Comparison of ENCODE assay signal across 8 cellular contexts in the genomic region with DNA sequence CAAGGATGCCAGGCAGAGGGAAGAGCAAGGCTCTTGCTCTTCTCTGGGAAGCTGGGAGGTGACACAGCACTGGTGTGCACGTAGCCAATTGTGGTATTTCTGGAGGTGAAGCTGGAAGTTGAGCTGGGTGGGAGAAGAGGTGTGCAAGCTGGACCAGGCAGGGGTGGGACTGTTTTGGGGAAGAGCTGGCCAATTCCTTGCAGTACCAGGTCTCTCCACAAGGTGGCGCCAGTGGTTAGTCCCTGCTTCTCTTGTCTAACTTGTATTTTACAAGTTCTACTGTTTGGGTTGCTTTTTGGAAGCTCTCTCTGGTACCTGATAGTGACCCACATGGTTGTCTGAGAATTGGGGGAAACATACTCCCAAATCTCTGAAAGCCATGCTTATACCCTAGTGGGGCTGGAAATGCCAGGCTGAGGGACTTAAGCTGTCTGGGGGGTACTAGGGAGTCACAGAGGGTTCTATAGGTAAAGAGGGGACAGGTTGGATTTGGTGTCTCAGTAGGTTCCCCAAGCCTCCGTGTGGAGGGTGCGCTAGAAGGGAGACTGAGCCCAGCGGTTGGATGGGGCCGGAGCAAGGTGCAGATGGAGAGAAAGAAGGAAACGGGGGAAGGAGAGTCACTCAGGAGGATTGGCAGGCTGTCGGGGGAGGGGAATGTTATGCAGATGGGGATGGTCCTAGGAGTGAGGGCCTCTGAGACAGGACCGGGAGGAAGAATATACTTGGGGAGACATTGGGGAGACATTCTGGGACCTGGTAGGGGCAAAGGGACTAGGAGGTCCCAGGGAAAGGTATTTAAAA. TPM values are rescaled to one million over a fixed set of nuclear protein-coding genes. Genes with fewer than 3 reads are reported as not detected.
DNase-seq lines count a peak whose midpoint lies in the region; ATAC-seq and TF ChIP-seq lines count a peak whose summit lies in the region.

No MANE protein-coding gene starts in this region.

- H2AFZ ChIP-seq in SU-DHL-6 (ENCODE audit: low read depth, low read length, severe bottlenecking), result no peak overlapping the region

- CTCF ChIA-PET in HEK293 (lab: Yijun Ruan, JAX), result interaction anchor here (0.6 to 9.6 kb wide), 84 partner anchors 10 to 1919 kb away, joined by 3 to 193 read pairs (median 4); a partner anchor contains a TSS

- H3K9me3 ChIP-seq in CD4-positive, CD25-positive, alpha-beta regulatory T cell (ENCODE audit: control insufficient read depth in 2 of 2, low read length in 2 of 2), result no peaks in the 10 kb centered on the region
- H3K9me3 ChIP-seq in HEK293 (ENCODE audit: control insufficient read depth, insufficient read depth, low read depth, low read length) (no peaks in the 10 kb centered on the region), SU-DHL-6 (ENCODE audit: insufficient read depth, low read length) (no peaks in the 10 kb centered on the region)

- DNase-seq in CD4-positive, CD25-positive, alpha-beta regulatory T cell, result peak; percentile 45 to 52 (median 51)
- DNase-seq in hepatic stellate cell (ENCODE audit: low spot score), result peak; percentile 78
- peak; percentile 39 to 77 (median 49) for DNase-seq in stimulated activated CD4-positive, alpha-beta T cell treated with anti-CD3 and anti-CD28 coated beads, Interleukin-12 subunit alpha, Interleukin-12 subunit beta, amount 100 ng/mL, for 48 hours (ENCODE audit: low read depth in 2 of 3, low spot score in 1 of 3)

- H4K20me1 ChIP-seq in SU-DHL-6 (ENCODE audit: low read depth, low read length), result no peaks in the 10 kb centered on the region

- peak overlapping the region in 2 of 3 donors; percentile 26 to 67 for H3K27ac Mint-ChIP-seq in CD4-positive, CD25-positive, alpha-beta regulatory T cell

- peaks cover 0 to 42% (median 22%) of the 10 kb centered on the region in 4 donors for H3K4me1 Mint-ChIP-seq in CD4-positive, CD25-positive, alpha-beta regulatory T cell

- H3K9ac ChIP-seq in SU-DHL-6 (ENCODE audit: low read length), result no peak overlapping the region

- no peaks in the 10 kb centered on the region for H3F3A ChIP-seq in SU-DHL-6 (ENCODE audit: insufficient read depth)

- peaks cover 0 to 3% (median 0%) of the 10 kb centered on the region in 7 donors for H3K9me3 Mint-ChIP-seq in CD4-positive, CD25-positive, alpha-beta regulatory T cell

- no peak overlapping the region for H3K4me2 ChIP-seq in SU-DHL-6 (ENCODE audit: low read depth, low read length, poor library complexity, severe bottlenecking)

- H3K27me3 ChIP-seq in CD4-positive, CD25-positive, alpha-beta regulatory T cell (ENCODE audit: control insufficient read depth, insufficient read depth, low read length), result no peaks in the 10 kb centered on the region
- H3K27me3 ChIP-seq in SU-DHL-6 (ENCODE audit: low read length), result no peaks in the 10 kb centered on the region

- peak; percentile 100 for TF ChIP-seq CTCF in HEK293 (tag by site-specific recombination; IDR thresholded peaks at IDR 0.05)
- peak; percentile 91 for TF ChIP-seq CTCF in SU-DHL-6 (IDR thresholded peaks at IDR 0.05; ENCODE audit: insufficient read depth, low read length, poor library complexity, severe bottlenecking)

- peak overlapping the region in 2 of 4 donors; percentile 53 to 68 for H3K4me3 Mint-ChIP-seq in CD4-positive, CD25-positive, alpha-beta regulatory T cell

- H3K4me3 ChIP-seq in CD4-positive, CD25-positive, alpha-beta regulatory T cell (ENCODE audit: low read depth, low read length), result no peak overlapping the region
- H3K4me3 ChIP-seq in HEK293 (ENCODE audit: low read depth, low read length), result no peak overlapping the region
- no peak overlapping the region for H3K4me3 ChIP-seq in SU-DHL-6 (ENCODE audit: insufficient read depth, low read length, poor library complexity, severe bottlenecking)

- H3K79me2 ChIP-seq in SU-DHL-6 (ENCODE audit: insufficient read depth, low read length), result no peaks in the 10 kb centered on the region

- H3K9me2 ChIP-seq in SU-DHL-6 (replicated peaks; ENCODE audit: insufficient read depth, low read length), result no peaks in the 10 kb centered on the region

- no peaks in the 10 kb centered on the region for H3K36me3 ChIP-seq in CD4-positive, CD25-positive, alpha-beta regulatory T cell (ENCODE audit: control insufficient read depth, insufficient read depth, low read length)
- H3K36me3 ChIP-seq in HEK293 (ENCODE audit: control insufficient read depth in 2 of 2, insufficient read depth in 1 of 2, low read length in 2 of 2), result no peaks in the 10 kb centered on the region
- no peaks in the 10 kb centered on the region for H3K36me3 ChIP-seq in SU-DHL-6 (ENCODE audit: low read length)

- no peaks in the 10 kb centered on the region for H3K36me3 Mint-ChIP-seq in CD4-positive, CD25-positive, alpha-beta regulatory T cell

- POLR2A ChIA-PET in HEK293 (lab: Yijun Ruan, JAX), result interaction anchor here (0.5 to 2.0 kb wide), 7 partner anchors 13 to 491 kb away, joined by 3 to 13 read pairs (median 5); a partner anchor contains a TSS

- no peak for ATAC-seq in CD4-positive, CD25-positive, alpha-beta regulatory T cell (ENCODE audit: low read depth in 2 of 2)
- ATAC-seq in HG02763 (IDR thresholded peaks at IDR 0.05; ENCODE audit: unreplicated experiment), result no peak
- ATAC-seq in HG03097 (IDR thresholded peaks at IDR 0.05; ENCODE audit: low FRiP score, unreplicated experiment), result no peak

- H3K4me1 ChIP-seq in CD4-positive, CD25-positive, alpha-beta regulatory T cell (ENCODE audit: control insufficient read depth, insufficient read depth, low read length, poor library complexity, severe bottlenecking), result peaks cover 24% of the 10 kb centered on the region
- peaks cover 5% of the 10 kb centered on the region; the same call in 1 of the 2 replicates for H3K4me1 ChIP-seq in HEK293 (ENCODE audit: control insufficient read depth, insufficient read depth, low read length)

- no peak overlapping the region for H3K27ac ChIP-seq in CD4-positive, CD25-positive, alpha-beta regulatory T cell (ENCODE audit: insufficient read depth, low read length, poor library complexity, severe bottlenecking)
- no peak overlapping the region for H3K27ac ChIP-seq in HEK293 (ENCODE audit: extremely low read depth, low read depth, low read length)
- H3K27ac ChIP-seq in SU-DHL-6 (ENCODE audit: low read depth, low read length), result no peak overlapping the region
- H3K27ac ChIP-seq in angular gyrus (ENCODE audit: low read depth, low read length), result peak overlapping the region; percentile 14

- peaks cover 28% of the 10 kb centered on the region for H3K27me3 Mint-ChIP-seq in CD4-positive, CD25-positive, alpha-beta regulatory T cell

TF ChIP-seq in HEK293, 187 proteins besides CTCF, POLR2A, EP300 and RAD21 (continues in another document):
- TF ChIP-seq, protein P1, sequence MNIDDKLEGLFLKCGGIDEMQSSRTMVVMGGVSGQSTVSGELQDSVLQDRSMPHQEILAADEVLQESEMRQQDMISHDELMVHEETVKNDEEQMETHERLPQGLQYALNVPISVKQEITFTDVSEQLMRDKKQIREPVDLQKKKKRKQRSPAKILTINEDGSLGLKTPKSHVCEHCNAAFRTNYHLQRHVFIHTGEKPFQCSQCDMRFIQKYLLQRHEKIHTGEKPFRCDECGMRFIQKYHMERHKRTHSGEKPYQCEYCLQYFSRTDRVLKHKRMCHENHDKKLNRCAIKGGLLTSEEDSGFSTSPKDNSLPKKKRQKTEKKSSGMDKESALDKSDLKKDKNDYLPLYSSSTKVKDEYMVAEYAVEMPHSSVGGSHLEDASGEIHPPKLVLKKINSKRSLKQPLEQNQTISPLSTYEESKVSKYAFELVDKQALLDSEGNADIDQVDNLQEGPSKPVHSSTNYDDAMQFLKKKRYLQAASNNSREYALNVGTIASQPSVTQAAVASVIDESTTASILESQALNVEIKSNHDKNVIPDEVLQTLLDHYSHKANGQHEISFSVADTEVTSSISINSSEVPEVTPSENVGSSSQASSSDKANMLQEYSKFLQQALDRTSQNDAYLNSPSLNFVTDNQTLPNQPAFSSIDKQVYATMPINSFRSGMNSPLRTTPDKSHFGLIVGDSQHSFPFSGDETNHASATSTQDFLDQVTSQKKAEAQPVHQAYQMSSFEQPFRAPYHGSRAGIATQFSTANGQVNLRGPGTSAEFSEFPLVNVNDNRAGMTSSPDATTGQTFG (tag by site-specific recombination; IDR thresholded peaks at IDR 0.05; ENCODE audit: borderline replicate concordance), result peak; percentile 57; the same call in 1 of the 2 replicates
- TF ChIP-seq, protein P2, sequence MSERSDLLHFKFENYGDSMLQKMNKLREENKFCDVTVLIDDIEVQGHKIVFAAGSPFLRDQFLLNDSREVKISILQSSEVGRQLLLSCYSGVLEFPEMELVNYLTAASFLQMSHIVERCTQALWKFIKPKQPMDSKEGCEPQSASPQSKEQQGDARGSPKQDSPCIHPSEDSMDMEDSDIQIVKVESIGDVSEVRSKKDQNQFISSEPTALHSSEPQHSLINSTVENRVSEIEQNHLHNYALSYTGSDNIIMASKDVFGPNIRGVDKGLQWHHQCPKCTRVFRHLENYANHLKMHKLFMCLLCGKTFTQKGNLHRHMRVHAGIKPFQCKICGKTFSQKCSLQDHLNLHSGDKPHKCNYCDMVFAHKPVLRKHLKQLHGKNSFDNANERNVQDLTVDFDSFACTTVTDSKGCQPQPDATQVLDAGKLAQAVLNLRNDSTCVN (tag by site-specific recombination; optimal IDR thresholded peaks at IDR 0.05), result peak; percentile 9
- TF ChIP-seq ZSCAN30 (tag by site-specific recombination; IDR thresholded peaks at IDR 0.05) (no peak), ZNF600 (tag by site-specific recombination; IDR thresholded peaks at IDR 0.05) (peak; percentile 100), SALL2 (tag by site-specific recombination; IDR thresholded peaks at IDR 0.05; ENCODE audit: borderline replicate concordance) (peak; percentile 18; the same call in 1 of the 2 replicates), IKZF3 (tag by site-specific recombination; IDR thresholded peaks at IDR 0.05) (peak; percentile 63; the same call in 1 of the 2 replicates), ZNF529 (tag by site-specific recombination; IDR thresholded peaks at IDR 0.05; ENCODE audit: insufficient replicate concordance) (no peak), ZNF433 (tag by site-specific recombination; IDR thresholded peaks at IDR 0.05; ENCODE audit: low read depth) (no peak)

RNA-seq across cellular contexts. Expression of a gene that starts 3.0 kb away (rescaled TPM):
- total RNA-seq in CD4-positive, CD25-positive, alpha-beta regulatory T cell, result not detected
- polyA plus RNA-seq in CD4-positive, CD25-positive, alpha-beta regulatory T cell, result under 1 TPM in 2 of 4 donors, not detected in 2; 0.54 to 0.70 TPM

RNA-seq across cellular contexts. Expression of a gene that starts 14.2 kb away (rescaled TPM):
- total RNA-seq in CD4-positive, CD25-positive, alpha-beta regulatory T cell, result 2.0 TPM
- polyA plus RNA-seq in CD4-positive, CD25-positive, alpha-beta regulatory T cell, result under 1 TPM in 3 of 4 donors, not detected in 1; 0.08 to 0.23 (median 0.11) TPM

RNA-seq across cellular contexts. Expression of a gene that starts 44.4 kb away (rescaled TPM):
- total RNA-seq in CD4-positive, CD25-positive, alpha-beta regulatory T cell, result 179 TPM
- polyA plus RNA-seq in CD4-positive, CD25-positive, alpha-beta regulatory T cell, result 10 to 100 TPM; 25.7 to 39.4 (median 32.1) TPM
